ENCODE assay signal across 8 cellular contexts in the genomic region with DNA sequence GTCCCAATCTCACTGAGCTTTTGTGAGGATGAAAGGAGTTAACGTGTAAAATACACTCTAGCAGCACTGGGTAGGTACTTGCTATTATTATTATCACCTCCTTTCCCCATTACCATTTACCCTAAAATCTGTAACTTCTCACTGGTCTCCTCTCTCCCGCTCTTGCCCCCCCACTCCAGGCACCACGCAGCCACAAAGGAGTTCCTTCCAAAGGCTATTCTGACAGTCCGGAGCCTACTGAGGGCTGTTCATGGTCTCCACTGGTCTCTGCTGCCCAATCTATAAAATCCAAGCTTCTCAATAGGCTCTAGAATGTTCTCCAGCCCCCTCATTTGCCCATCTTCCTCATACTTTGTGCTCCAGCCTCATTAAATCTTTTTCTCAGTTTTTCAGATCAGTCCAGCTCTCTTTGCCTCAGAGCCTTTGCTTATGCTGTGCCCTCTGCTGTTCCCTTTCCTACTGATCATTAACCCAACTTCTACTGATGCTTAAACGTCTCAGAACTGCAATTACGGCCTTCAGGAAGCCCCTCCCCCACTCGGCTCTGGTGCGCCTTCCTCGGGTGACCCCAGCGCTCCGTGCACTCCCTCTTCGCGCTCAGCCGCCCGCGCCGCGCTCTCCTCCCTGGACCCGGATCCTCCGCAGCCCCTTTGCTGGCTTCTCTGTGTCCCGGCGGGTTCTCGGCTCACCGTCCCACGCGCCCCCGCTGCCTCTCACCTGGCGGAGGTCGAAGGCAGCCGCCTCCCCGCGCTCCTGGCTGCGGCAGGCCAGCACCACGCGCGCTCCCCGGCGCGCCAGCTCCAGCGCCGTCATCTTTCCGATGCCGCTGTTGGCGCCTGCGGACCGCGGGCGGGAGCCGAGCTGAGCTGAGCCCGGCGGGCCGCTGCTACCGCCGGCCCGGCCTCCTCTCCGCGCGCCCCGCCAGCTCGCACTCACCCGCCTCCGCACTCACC. TPM values are rescaled to one million over a fixed set of nuclear protein-coding genes. Genes with fewer than 3 reads are reported as not detected.
DNase-seq lines count a peak whose midpoint lies in the region; ATAC-seq and TF ChIP-seq lines count a peak whose summit lies in the region.

No MANE protein-coding gene starts in this region.

- no peaks in the 10 kb centered on the region for H3K9me3 ChIP-seq in naive thymus-derived CD4-positive, alpha-beta T cell (ENCODE audit: control insufficient read depth in 2 of 3, low read length in 3 of 3)
- H3K9me3 ChIP-seq in testis: no peaks in the 10 kb centered on the region

- H3K27ac ChIP-seq in naive thymus-derived CD4-positive, alpha-beta T cell (ENCODE audit: low read depth, low read length): peak overlapping the region; percentile 87
- peak overlapping the region in 1 of 2 donors; percentile 79 for H3K27ac ChIP-seq in testis

- WGBS in testis, 2 donors: 3 to 6% methylated on average over 25 to 61 of the region's 62 CpGs

- H3K27ac Mint-ChIP-seq in naive thymus-derived CD4-positive, alpha-beta T cell: peak overlapping the region; percentile 81 to 96 (median 90)

- ATAC-seq in HG03066 (IDR thresholded peaks at IDR 0.05; ENCODE audit: low read depth, unreplicated experiment): peak; percentile 42
- peak; percentile 36 for ATAC-seq in naive thymus-derived CD4-positive, alpha-beta T cell

- TF ChIP-seq POLR2A in testis (IDR thresholded peaks at IDR 0.05): no peak

- H3K4me3 Mint-ChIP-seq in naive thymus-derived CD4-positive, alpha-beta T cell: peak overlapping the region; percentile 85 to 98 (median 94)

- peak; percentile 39 for DNase-seq in NK-92 treated with Interleukin-12 subunit alpha and Interleukin-12 subunit beta, amount 100 ng/mL, for 24 hours (lab: John Stamatoyannopoulos, UW)
- no peak for DNase-seq in NK-92 (lab: John Stamatoyannopoulos, UW; ENCODE audit: unreplicated experiment)
- DNase-seq in NCI-H524 treated with DMSO at 0.1 percent for 48 hours (lab: John Stamatoyannopoulos, UW): peak; percentile 39
- peak; percentile 37 to 48 for DNase-seq in activated CD4-positive, alpha-beta T cell treated with anti-CD3 and anti-CD28 coated beads, Interleukin-2, amount 50 U/mL, for 4 hours
- peak; percentile 18 for DNase-seq in epithelial cell of esophagus (ENCODE audit: low read depth)
- DNase-seq in naive thymus-derived CD4-positive, alpha-beta T cell: peak in 3 of 9 donors; percentile 54 to 69 (median 56)
- DNase-seq in testis: peak; percentile 61

- H3K36me3 ChIP-seq in naive thymus-derived CD4-positive, alpha-beta T cell (ENCODE audit: control insufficient read depth in 2 of 3, insufficient read depth in 3 of 3, low read length in 3 of 3): peaks cover 0 to 17% (median 0%) of the 10 kb centered on the region in 3 experiments
- H3K36me3 ChIP-seq in testis (ENCODE audit: low read depth, missing control alignments): no peaks in the 10 kb centered on the region

- H3K4me3 ChIP-seq in epithelial cell of esophagus (ENCODE audit: low read length) (peak overlapping the region; percentile 61), testis (peak overlapping the region; percentile 60 to 64)
- peak overlapping the region; percentile 77 for H3K4me3 ChIP-seq in naive thymus-derived CD4-positive, alpha-beta T cell (ENCODE audit: low read length)

- H3K36me3 Mint-ChIP-seq in naive thymus-derived CD4-positive, alpha-beta T cell: peaks cover 0 to 33% (median 5%) of the 10 kb centered on the region in 5 donors

- CTCF ChIA-PET in naive thymus-derived CD4-positive, alpha-beta T cell (lab: Charles Lee): interaction anchor here (0.6 to 4.2 kb wide), 9 partner anchors 9 to 139 kb away, joined by 3 to 30 read pairs (median 5); a partner anchor contains a TSS

- H3K27me3 Mint-ChIP-seq in naive thymus-derived CD4-positive, alpha-beta T cell: no peaks in the 10 kb centered on the region

- H3K9me3 Mint-ChIP-seq in naive thymus-derived CD4-positive, alpha-beta T cell: no peaks in the 10 kb centered on the region

- POLR2A ChIA-PET in naive thymus-derived CD4-positive, alpha-beta T cell (lab: Charles Lee): interaction anchor here (0.6 to 12.7 kb wide), 14 partner anchors 10 to 238 kb away, joined by 3 to 183 read pairs (median 7); a partner anchor contains a TSS

- TF ChIP-seq CTCF in epithelial cell of esophagus (IDR thresholded peaks at IDR 0.05; ENCODE audit: insufficient read depth, low read depth, low read length, missing control alignments) (no peak), testis (IDR thresholded peaks at IDR 0.05) (no peak)

- H3K4me1 ChIP-seq in naive thymus-derived CD4-positive, alpha-beta T cell (ENCODE audit: control insufficient read depth in 2 of 2, insufficient read depth in 2 of 2, low read length in 2 of 2): peaks cover 20 to 31% of the 10 kb centered on the region in 2 donors
- peaks cover 19% of the 10 kb centered on the region for H3K4me1 ChIP-seq in testis

- H3K4me1 Mint-ChIP-seq in naive thymus-derived CD4-positive, alpha-beta T cell: peaks cover 17 to 58% (median 40%) of the 10 kb centered on the region in 7 donors

- H3K27me3 ChIP-seq in naive thymus-derived CD4-positive, alpha-beta T cell (ENCODE audit: control insufficient read depth in 2 of 2, insufficient read depth in 2 of 2, low read length in 2 of 2): no peaks in the 10 kb centered on the region
- H3K27me3 ChIP-seq in testis: no peaks in the 10 kb centered on the region

- intact Hi-C loops in naive thymus-derived CD4-positive, alpha-beta T cell (cut with micrococcal nuclease): loop anchor here (1.0 to 5.0 kb wide), 3 partner anchors 9 to 255 kb away; a partner anchor contains a TSS
- intact Hi-C loops in testis (cut with DNase I; ENCODE audit: low total_unique reads): no loop called here

RNA-seq across cellular contexts. Expression of a gene that starts 0.7 kb away (rescaled TPM):
- 10 to 100 TPM; 20.0 to 51.3 (median 30.4) TPM for total RNA-seq in naive thymus-derived CD4-positive, alpha-beta T cell
- polyA plus RNA-seq in naive thymus-derived CD4-positive, alpha-beta T cell: 10 to 100 TPM; 15.3 to 29.9 TPM
- 10 to 100 TPM; 14.9 to 18.6 TPM for total RNA-seq in testis
- polyA plus RNA-seq in testis (ENCODE audit: insufficient read depth, low read depth, low replicate concordance): 8.7 TPM

RNA-seq across cellular contexts. Expression of a gene that starts 4.6 kb away (rescaled TPM):
- total RNA-seq in naive thymus-derived CD4-positive, alpha-beta T cell: 100 to 1,000 TPM; 134 to 252 (median 191) TPM
- 100 to 1,000 TPM; 228 to 309 TPM for polyA plus RNA-seq in naive thymus-derived CD4-positive, alpha-beta T cell
- total RNA-seq in testis: 10 to 100 TPM; 20.9 to 31.3 TPM
- 33.2 TPM for polyA plus RNA-seq in testis (ENCODE audit: insufficient read depth, low read depth, low replicate concordance)

RNA-seq across cellular contexts. Expression of a gene that starts 47.3 kb away (rescaled TPM):
- 10 to 100 TPM; 19.8 to 50.0 (median 24.9) TPM for total RNA-seq in naive thymus-derived CD4-positive, alpha-beta T cell
- polyA plus RNA-seq in naive thymus-derived CD4-positive, alpha-beta T cell: 10 to 100 TPM; 41.3 to 56.6 TPM
- 10 to 100 TPM; 61.1 to 75.2 TPM for total RNA-seq in testis
- 54.8 TPM for polyA plus RNA-seq in testis (ENCODE audit: insufficient read depth, low read depth, low replicate concordance)

RNA-seq across cellular contexts. Expression of a gene that starts 49.2 kb away (rescaled TPM):
- total RNA-seq in naive thymus-derived CD4-positive, alpha-beta T cell: 100 to 1,000 TPM in 4 of 5 experiments, 10 to 100 TPM in 1; 89.3 to 162 (median 134) TPM
- 10 to 100 TPM in 1 of 2 donors, 1 to 10 TPM in 1; 6.2 to 21.8 TPM for polyA plus RNA-seq in naive thymus-derived CD4-positive, alpha-beta T cell
- total RNA-seq in testis: 10 to 100 TPM; 82.4 to 85.3 TPM
- polyA plus RNA-seq in testis (ENCODE audit: insufficient read depth, low read depth, low replicate concordance): 38.8 TPM

RNA-seq across cellular contexts. Expression of a gene that starts 59.6 kb away (rescaled TPM):
- 10 to 100 TPM; 16.5 to 24.4 (median 22.3) TPM for total RNA-seq in naive thymus-derived CD4-positive, alpha-beta T cell
- polyA plus RNA-seq in naive thymus-derived CD4-positive, alpha-beta T cell: 10 to 100 TPM; 11.8 to 23.1 TPM
- 10 to 100 TPM; 69.6 to 74.5 TPM for total RNA-seq in testis
- 84.5 TPM for polyA plus RNA-seq in testis (ENCODE audit: insufficient read depth, low read depth, low replicate concordance)

Comparison
In these comparisons a context has a peak if more than half of its experiments do, and no peak if none do; other contexts are left out.
1. RNA of a gene that starts 4.6 kb away (total RNA-seq): 134 to 252 TPM in naive thymus-derived CD4-positive, alpha-beta T cell; 20.9 to 31.3 TPM in testis; every median in the first group is over 4 times any median in the second.
2. Peak in every context shown above with its lines, with median percentiles within 50 percentile points of each other: H3K4me3 ChIP-seq.